ENCODE assay signal across 28 cellular contexts in genomic region chr14:103130017-103130764, GRCh38. TPM values are rescaled to one million over a fixed set of nuclear protein-coding genes. Genes with fewer than 3 reads are reported as not detected.
DNase-seq lines count a peak whose midpoint lies in the region; ATAC-seq, FAIRE-seq and TF ChIP-seq lines count a peak whose summit lies in the region.
"Had no signal": no experiment of that assay in that cellular context is flagged by ENCODE, and none has a peak within 500 bp of the region (broad histone marks: within the 10 kb centered on the region; RNA-seq: fewer than 3 reads in every experiment).

No MANE protein-coding gene starts in this region.

- H3K4me2 ChIP-seq in keratinocyte (ENCODE audit: control insufficient read depth, extremely low read depth, insufficient read depth, low read depth, low read length) = peak overlapping the region; percentile 48

- no peak overlapping the region for H3K4me3 ChIP-seq in keratinocyte (ENCODE audit: control insufficient read depth in 2 of 3, extremely low read depth in 1 of 3, insufficient read depth in 2 of 3, low read depth in 1 of 3, low read length in 3 of 3)
- H3K4me3 ChIP-seq: cardiac muscle cell, heart left ventricle, lower lobe of right lung, upper lobe of left lung had no signal

- FAIRE-seq in keratinocyte (lab: Jason Lieb, UNC) = no peak
- FAIRE-seq in urothelium cell line (lab: Jason Lieb, UNC) = no peak

- no peaks in the 10 kb centered on the region for H3K27me3 Mint-ChIP-seq in activated CD8-positive, alpha-beta memory T cell treated with anti-CD3 and anti-CD28 coated beads, Interleukin-2, amount 10 ng/mL, durations not matched to agents 7 days and 5 days

- H3K4me1 Mint-ChIP-seq in activated CD8-positive, alpha-beta memory T cell treated with anti-CD3 and anti-CD28 coated beads, Interleukin-2, amount 10 ng/mL, durations not matched to agents 7 days and 5 days = no peaks in the 10 kb centered on the region
- H3K4me1 Mint-ChIP-seq: activated naive CD8-positive, alpha-beta T cell treated with anti-CD3 and anti-CD28 coated beads, Interleukin-2, amount 50 U/mL, for 24 hours; stimulated activated memory B cell treated with anti-CD40 and anti-IgM and Interleukin-4, amounts not matched to agents 10 μg/mL and 1 μg/mL and 100 μg/mL, for 72 hours had no signal

- H3K9me3 ChIP-seq in keratinocyte (ENCODE audit: control insufficient read depth, low read depth, low read length) = no peaks in the 10 kb centered on the region
- H3K9me3 ChIP-seq: heart left ventricle, lower lobe of right lung, upper lobe of left lung had no signal

- H3K27ac ChIP-seq in VCaP (peak overlapping the region; percentile 82), keratinocyte (ENCODE audit: control insufficient read depth, insufficient read depth, low read length) (no peak overlapping the region)
- H3K27ac ChIP-seq: cardiac muscle cell, heart left ventricle, HL-60, lower lobe of right lung had no signal

- CTCF ChIA-PET in activated CD8-positive, alpha-beta memory T cell treated with anti-CD3 and anti-CD28 coated beads, Interleukin-2, amount 10 ng/mL, durations not matched to agents 7 days and 5 days (lab: Charles Lee) = interaction anchor here (1.2 kb wide), 1 partner anchor 26 kb away, joined by 3 read pairs; no protein-coding TSS in a partner anchor

- no peaks in the 10 kb centered on the region for H3K36me3 ChIP-seq in keratinocyte (ENCODE audit: control insufficient read depth in 2 of 2, extremely low read depth in 1 of 2, insufficient read depth in 2 of 2, low read length in 2 of 2)
- H3K36me3 ChIP-seq: cardiac muscle cell had no signal

- no peak for TF ChIP-seq CTCF in GM13976 (IDR thresholded peaks at IDR 0.05; ENCODE audit: borderline replicate concordance, control extremely low read depth, extremely low read depth, insufficient read depth, missing control alignments)
- no peak for TF ChIP-seq CTCF in VCaP (conservative IDR thresholded peaks at IDR 0.05)
- no peak for TF ChIP-seq CTCF in keratinocyte (optimal IDR thresholded peaks at IDR 0.05 in 1 of 3, IDR thresholded peaks at IDR 0.05 in 1 of 3, conservative IDR thresholded peaks at IDR 0.05 in 1 of 3; ENCODE audit: extremely low read depth in 1 of 3, insufficient read depth in 2 of 3, low read length in 3 of 3)

- H3K9ac ChIP-seq in keratinocyte (ENCODE audit: control insufficient read depth, extremely low read depth, insufficient read depth, low read length) = no peak overlapping the region

- peaks cover 39% of the 10 kb centered on the region for H3K4me1 ChIP-seq in keratinocyte (ENCODE audit: control insufficient read depth, extremely low read depth, insufficient read depth, low read length)

- peaks cover 17% of the 10 kb centered on the region for H3K27me3 ChIP-seq in keratinocyte (ENCODE audit: control insufficient read depth, extremely low read depth, insufficient read depth, low read length)
- H3K27me3 ChIP-seq: heart left ventricle, upper lobe of left lung had no signal

- H2AFZ ChIP-seq in keratinocyte (ENCODE audit: control insufficient read depth, low read length) = peak overlapping the region; percentile 58

- H4K20me1 ChIP-seq in keratinocyte (ENCODE audit: control insufficient read depth, extremely low read depth, insufficient read depth, low read length) = peaks cover 2% of the 10 kb centered on the region

- H3K9me1 ChIP-seq in keratinocyte (ENCODE audit: control insufficient read depth, extremely low read depth, insufficient read depth, low read length) = no peaks in the 10 kb centered on the region

- ATAC-seq in sciatic nerve (no peak), GM21529 (IDR thresholded peaks at IDR 0.05; ENCODE audit: unreplicated experiment) (no peak)
- no peak for ATAC-seq in activated CD8-positive, alpha-beta memory T cell treated with anti-CD3 and anti-CD28 coated beads, Interleukin-2, amount 10 ng/mL, durations not matched to agents 7 days and 5 days
- ATAC-seq: activated CD8-positive, alpha-beta T cell treated with anti-CD3 and anti-CD28 coated beads, Interleukin-2, amount 10 ng/mL, durations not matched to agents 7 days and 5 days; activated naive CD8-positive, alpha-beta T cell treated with anti-CD3 and anti-CD28 coated beads, Interleukin-2, amount 50 U/mL, for 24 hours; heart left ventricle; lower lobe of right lung; stimulated activated memory B cell treated with anti-CD40 and anti-IgM and Interleukin-4, amounts not matched to agents 10 μg/mL and 1 μg/mL and 100 μg/mL, for 72 hours had no signal

- in situ Hi-C loops in GM13976 (cut with MboI; ENCODE audit: low sequenced_read_pairs, unreplicated experiment) = no loop called here

- no peak overlapping the region for H3K27ac Mint-ChIP-seq in activated CD8-positive, alpha-beta memory T cell treated with anti-CD3 and anti-CD28 coated beads, Interleukin-2, amount 10 ng/mL, durations not matched to agents 7 days and 5 days
- H3K27ac Mint-ChIP-seq: activated CD8-positive, alpha-beta T cell treated with anti-CD3 and anti-CD28 coated beads, Interleukin-2, amount 10 ng/mL, durations not matched to agents 7 days and 5 days; activated naive CD8-positive, alpha-beta T cell treated with anti-CD3 and anti-CD28 coated beads, Interleukin-2, amount 50 U/mL, for 24 hours; IgD-negative memory B cell; stimulated activated memory B cell treated with anti-CD40 and anti-IgM and Interleukin-4, amounts not matched to agents 10 μg/mL and 1 μg/mL and 100 μg/mL, for 72 hours had no signal

- dilution Hi-C loops in keratinocyte (cut with MboI; ENCODE audit: extremely low pct_ligation_motif_present, low sequenced_read_pairs) = no loop called here

- no peaks in the 10 kb centered on the region for H3K36me3 Mint-ChIP-seq in activated CD8-positive, alpha-beta memory T cell treated with anti-CD3 and anti-CD28 coated beads, Interleukin-2, amount 10 ng/mL, durations not matched to agents 7 days and 5 days
- H3K36me3 Mint-ChIP-seq: IgD-negative memory B cell had no signal

- H3K9me3 Mint-ChIP-seq in activated CD8-positive, alpha-beta memory T cell treated with anti-CD3 and anti-CD28 coated beads, Interleukin-2, amount 10 ng/mL, durations not matched to agents 7 days and 5 days (ENCODE audit: low read depth) = no peaks in the 10 kb centered on the region
- H3K9me3 Mint-ChIP-seq: activated naive CD8-positive, alpha-beta T cell treated with anti-CD3 and anti-CD28 coated beads, Interleukin-2, amount 50 U/mL, for 24 hours; H9; IgD-negative memory B cell; stimulated activated memory B cell treated with anti-CD40 and anti-IgM and Interleukin-4, amounts not matched to agents 10 μg/mL and 1 μg/mL and 100 μg/mL, for 72 hours had no signal

- intact Hi-C loops in sciatic nerve (cut with DNase I) = no loop called here

- DNase-seq in GM13976 (ENCODE audit: low spot score) = peak; percentile 32
- DNase-seq in keratinocyte (ENCODE audit: low read depth, low spot score) = no peak
- DNase-seq in sciatic nerve (ENCODE audit: low spot score) = peak; percentile 57
- DNase-seq in urothelium cell line (ENCODE audit: low spot score) = no peak
- DNase-seq in NCI-H2171 (lab: John Stamatoyannopoulos, UW) = no peak
- DNase-seq in activated CD8-positive, alpha-beta memory T cell treated with anti-CD3 and anti-CD28 coated beads, Interleukin-2, amount 10 ng/mL, durations not matched to agents 7 days and 5 days = no peak
- DNase-seq: activated CD4-positive, CD25-positive, alpha-beta regulatory T cell; activated CD8-positive, alpha-beta T cell treated with anti-CD3 and anti-CD28 coated beads, Interleukin-2, amount 10 ng/mL, durations not matched to agents 7 days and 5 days; activated naive CD8-positive, alpha-beta T cell treated with anti-CD3 and anti-CD28 coated beads, Interleukin-2, amount 50 U/mL, for 24 hours; activated T-cell treated with anti-CD3 and anti-CD28 coated beads, Interleukin-2, amount 50 U/mL, for 48 hours; effector CD4-positive, alpha-beta T cell; H9; lower lobe of right lung; MV-4-11; NCI-H187 treated with DMSO at 0.1 percent for 48 hours; SHP77 treated with DMSO at 0.1 percent for 48 hours had no signal

- H3K4me3 Mint-ChIP-seq in activated CD8-positive, alpha-beta memory T cell treated with anti-CD3 and anti-CD28 coated beads, Interleukin-2, amount 10 ng/mL, durations not matched to agents 7 days and 5 days = no peak overlapping the region
- H3K4me3 Mint-ChIP-seq: activated CD8-positive, alpha-beta T cell treated with anti-CD3 and anti-CD28 coated beads, Interleukin-2, amount 10 ng/mL, durations not matched to agents 7 days and 5 days; activated naive CD8-positive, alpha-beta T cell treated with anti-CD3 and anti-CD28 coated beads, Interleukin-2, amount 50 U/mL, for 24 hours; H9; IgD-negative memory B cell; stimulated activated memory B cell treated with anti-CD40 and anti-IgM and Interleukin-4, amounts not matched to agents 10 μg/mL and 1 μg/mL and 100 μg/mL, for 72 hours had no signal

- H3K79me2 ChIP-seq in keratinocyte (ENCODE audit: control insufficient read depth, insufficient read depth, low read length) = no peaks in the 10 kb centered on the region

RNA-seq across cellular contexts. Expression of gene TNFAIP2, which starts 6.9 kb away (rescaled TPM):
- 0.57 to 1.8 TPM (median 0.71 TPM) in 3 replicates for polyA plus RNA-seq in keratinocyte
- 1.9 TPM for polyA plus RNA-seq in keratinocyte (2011; ENCODE audit: low read depth)
- 0.74 and 1.3 TPM in 2 replicates for polyA plus RNA-seq in keratinocyte (2011; cell fraction: cytosol; rRNA removed)
- polyA plus RNA-seq in keratinocyte (2011; cell fraction: nucleus; rRNA removed) = 3.4 and 4.8 TPM in 2 replicates
- polyA plus RNA-seq in keratinocyte (2012; ENCODE audit: low replicate concordance) = 0.52 and 4.1 TPM in 2 replicates
- polyA minus RNA-seq in keratinocyte = 1.9 to 2.0 TPM (median 1.9 TPM) in 3 replicates
- polyA minus RNA-seq in keratinocyte (2011; cell fraction: cytosol; rRNA and poly(A)+ RNA removed) = 5.6 TPM
- 2.1 and 3.8 TPM in 2 replicates for polyA minus RNA-seq in keratinocyte (2011; cell fraction: nucleus; rRNA and poly(A)+ RNA removed)
- total RNA-seq in sciatic nerve = 142 TPM
- total RNA-seq in activated CD8-positive, alpha-beta memory T cell treated with anti-CD3 and anti-CD28 coated beads, Interleukin-2, amount 10 ng/mL, durations not matched to agents 7 days and 5 days = 1 to 10 TPM in 1 of 2 experiments, not detected in 1; 2.1 TPM
- polyA plus RNA-seq: IgD-negative memory B cell had no signal

RNA-seq across cellular contexts. Expression of gene EXOC3L4, which starts 35.7 kb away (rescaled TPM):
- not detected in 3 replicates for polyA plus RNA-seq in keratinocyte
- polyA plus RNA-seq in keratinocyte (2011; ENCODE audit: low read depth) = not detected
- not detected in 2 replicates for polyA plus RNA-seq in keratinocyte (2011; cell fraction: cytosol; rRNA removed)
- not detected in 2 replicates for polyA plus RNA-seq in keratinocyte (2011; cell fraction: nucleus; rRNA removed)
- polyA plus RNA-seq in keratinocyte (2012; ENCODE audit: low replicate concordance) = not detected in 2 replicates
- not detected in 3 replicates for polyA minus RNA-seq in keratinocyte
- not detected for polyA minus RNA-seq in keratinocyte (2011; cell fraction: cytosol; rRNA and poly(A)+ RNA removed)
- not detected in 2 replicates for polyA minus RNA-seq in keratinocyte (2011; cell fraction: nucleus; rRNA and poly(A)+ RNA removed)
- 3.3 TPM for total RNA-seq in sciatic nerve
- total RNA-seq in activated CD8-positive, alpha-beta memory T cell treated with anti-CD3 and anti-CD28 coated beads, Interleukin-2, amount 10 ng/mL, durations not matched to agents 7 days and 5 days = not detected
- total RNA-seq: activated CD8-positive, alpha-beta T cell treated with anti-CD3 and anti-CD28 coated beads, Interleukin-2, amount 10 ng/mL, durations not matched to agents 7 days and 5 days; pulmonary artery endothelial cell; T-helper 2 cell treated with Interferon-gamma antibody and Interleukin-4, amounts not matched to agents 100 ng/mL and 5 ng/mL, for 36 hours had no signal
- polyA plus RNA-seq: IgD-negative memory B cell had no signal

RNA-seq across cellular contexts. Expression of gene LBHD2, which starts 46.2 kb away (rescaled TPM):
- not detected in 3 replicates for polyA plus RNA-seq in keratinocyte
- not detected for polyA plus RNA-seq in keratinocyte (2011; ENCODE audit: low read depth)
- not detected in 2 replicates for polyA plus RNA-seq in keratinocyte (2011; cell fraction: cytosol; rRNA removed)
- not detected in 2 replicates for polyA plus RNA-seq in keratinocyte (2011; cell fraction: nucleus; rRNA removed)
- not detected in 2 replicates for polyA plus RNA-seq in keratinocyte (2012; ENCODE audit: low replicate concordance)
- not detected in 3 replicates for polyA minus RNA-seq in keratinocyte
- polyA minus RNA-seq in keratinocyte (2011; cell fraction: cytosol; rRNA and poly(A)+ RNA removed) = not detected
- not detected in 2 replicates for polyA minus RNA-seq in keratinocyte (2011; cell fraction: nucleus; rRNA and poly(A)+ RNA removed)
- not detected for total RNA-seq in sciatic nerve
- not detected for total RNA-seq in activated CD8-positive, alpha-beta memory T cell treated with anti-CD3 and anti-CD28 coated beads, Interleukin-2, amount 10 ng/mL, durations not matched to agents 7 days and 5 days
- total RNA-seq: activated CD8-positive, alpha-beta T cell treated with anti-CD3 and anti-CD28 coated beads, Interleukin-2, amount 10 ng/mL, durations not matched to agents 7 days and 5 days; cardiac muscle cell; Daoy; H9; heart left ventricle; lower lobe of right lung; NCI-H460; pulmonary artery endothelial cell; T-helper 2 cell treated with Interferon-gamma antibody and Interleukin-4, amounts not matched to agents 100 ng/mL and 5 ng/mL, for 36 hours; upper lobe of left lung had no signal
- polyA plus RNA-seq: cardiac muscle cell, IgD-negative memory B cell had no signal

Comparison
In these comparisons a context has a peak if more than half of its experiments do, and no peak if none do; other contexts are left out.
1. DNase-seq: peak in GM13976 (single experiment) and sciatic nerve (single experiment); none in keratinocyte (single experiment), urothelium cell line (single experiment), NCI-H2171 (single experiment) and activated CD8-positive, alpha-beta memory T cell treated with anti-CD3 and anti-CD28 coated beads, Interleukin-2, amount 10 ng/mL, durations not matched to agents 7 days and 5 days (single experiment).
2. RNA of gene TNFAIP2, which starts 6.9 kb away (total RNA-seq): 142 TPM in sciatic nerve (single experiment); 2.1 TPM in activated CD8-positive, alpha-beta memory T cell treated with anti-CD3 and anti-CD28 coated beads, Interleukin-2, amount 10 ng/mL, durations not matched to agents 7 days and 5 days; every median in the first group is over 10 times any median in the second.